Comparison of ENCODE assay signal across 28 cellular contexts in the genomic region with DNA sequence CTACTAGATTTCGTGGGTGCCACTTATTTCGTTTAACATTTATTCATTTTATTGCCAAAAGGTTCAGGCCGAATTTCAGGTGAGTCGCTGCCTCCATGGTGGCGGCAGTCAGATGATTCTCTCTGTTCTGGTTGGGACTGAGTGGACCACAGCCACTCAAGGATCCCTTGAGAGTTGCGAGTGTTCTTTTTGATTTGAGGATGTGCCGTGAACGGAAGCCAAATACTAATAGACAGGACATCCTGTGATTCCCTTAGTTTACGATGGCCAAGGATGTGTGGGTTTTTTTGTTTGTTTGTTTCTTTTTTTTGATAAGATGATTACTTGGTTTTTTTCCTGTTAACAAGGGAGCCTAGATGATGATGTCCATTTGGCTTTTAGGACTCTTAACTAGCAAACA.
"Had no signal": no experiment of that assay in that cellular context is flagged by ENCODE, and none has a peak within 500 bp of the region (broad histone marks: within the 10 kb centered on the region; RNA-seq: fewer than 3 reads in every experiment).

No MANE protein-coding gene starts in this region.

- DNase-seq: activated CD4-positive, alpha-beta memory T cell treated with anti-CD3 and anti-CD28 coated beads, Interleukin-2, amount 10 ng/mL, durations not matched to agents 7 days and 5 days; activated CD4-positive, alpha-beta T cell treated with anti-CD3 and anti-CD28 coated beads for 1 hour; activated CD4-positive, alpha-beta T cell treated with anti-CD3 and anti-CD28 coated beads for 4 hours; activated CD4-positive, alpha-beta T cell treated with anti-CD3 and anti-CD28 coated beads, Interleukin-2, amount 10 ng/mL, durations not matched to agents 7 days and 5 days; activated CD4-positive, alpha-beta T cell treated with anti-CD3 and anti-CD28 coated beads, Interleukin-2, amount 50 U/mL, for 4 hours; activated CD8-positive, alpha-beta memory T cell treated with anti-CD3 and anti-CD28 coated beads, Interleukin-2, amount 50 U/mL, for 48 hours; activated gamma-delta T cell; activated naive CD4-positive, alpha-beta T cell; activated naive CD4-positive, alpha-beta T cell treated with anti-CD3 and anti-CD28 coated beads, Interleukin-2, amount 10 ng/mL, durations not matched to agents 7 days and 5 days; activated naive CD8-positive, alpha-beta T cell treated with anti-CD3 and anti-CD28 coated beads, Interleukin-2, amount 10 ng/mL, durations not matched to agents 7 days and 5 days; activated T-cell treated with anti-CD3 and anti-CD28 coated beads for 4 hours; activated T-cell treated with anti-CD3 and anti-CD28 coated beads, Interleukin-2, amount 50 U/mL, for 24 hours; activated T-cell treated with anti-CD3 and anti-CD28 coated beads, Interleukin-2, amount 50 U/mL, for 72 hours; central memory CD4-positive, alpha-beta T cell; cerebellar nuclear complex; colonic mucosa; effector CD8-positive, alpha-beta T cell; foreskin fibroblast; glutamatergic neuron; SW 1271; T-helper 1 cell; T-helper 2 cell had no signal

- H3K4me3 ChIP-seq: ascending aorta, breast epithelium, cardiac muscle cell, colonic mucosa had no signal

- H3K36me3 ChIP-seq: ascending aorta, breast epithelium, cardiac muscle cell, colonic mucosa had no signal

- ATAC-seq: activated naive CD4-positive, alpha-beta T cell treated with anti-CD3 and anti-CD28 coated beads, Interleukin-2, amount 50 U/mL, for 72 hours; activated T-cell treated with anti-CD3 and anti-CD28 coated beads, Interleukin-2, amount 50 U/mL, for 72 hours; esophagus mucosa had no signal

- H3K4me1 ChIP-seq: breast epithelium, colonic mucosa had no signal

- H3K9me3 Mint-ChIP-seq: activated naive CD4-positive, alpha-beta T cell treated with anti-CD3 and anti-CD28 coated beads, Interleukin-2, amount 10 ng/mL, durations not matched to agents 7 days and 5 days; activated naive CD4-positive, alpha-beta T cell treated with anti-CD3 and anti-CD28 coated beads, Interleukin-2, amount 50 U/mL, for 72 hours; activated T-cell treated with anti-CD3 and anti-CD28 coated beads, Interleukin-2, amount 50 U/mL, for 24 hours; activated T-cell treated with anti-CD3 and anti-CD28 coated beads, Interleukin-2, amount 50 U/mL, for 72 hours had no signal

- H3K27me3 Mint-ChIP-seq: activated CD4-positive, alpha-beta memory T cell treated with anti-CD3 and anti-CD28 coated beads, Interleukin-2, amount 10 ng/mL, durations not matched to agents 7 days and 5 days; activated CD4-positive, alpha-beta T cell treated with anti-CD3 and anti-CD28 coated beads, Interleukin-2, amount 10 ng/mL, durations not matched to agents 7 days and 5 days; activated naive CD4-positive, alpha-beta T cell treated with anti-CD3 and anti-CD28 coated beads, Interleukin-2, amount 10 ng/mL, durations not matched to agents 7 days and 5 days; activated naive CD8-positive, alpha-beta T cell treated with anti-CD3 and anti-CD28 coated beads, Interleukin-2, amount 10 ng/mL, durations not matched to agents 7 days and 5 days; activated T-cell treated with anti-CD3 and anti-CD28 coated beads, Interleukin-2, amount 50 U/mL, for 24 hours; brain had no signal

- H3K27ac Mint-ChIP-seq: activated CD4-positive, alpha-beta memory T cell treated with anti-CD3 and anti-CD28 coated beads, Interleukin-2, amount 10 ng/mL, durations not matched to agents 7 days and 5 days; activated CD4-positive, alpha-beta T cell treated with anti-CD3 and anti-CD28 coated beads, Interleukin-2, amount 10 ng/mL, durations not matched to agents 7 days and 5 days; activated naive CD4-positive, alpha-beta T cell treated with anti-CD3 and anti-CD28 coated beads, Interleukin-2, amount 10 ng/mL, durations not matched to agents 7 days and 5 days; activated naive CD4-positive, alpha-beta T cell treated with anti-CD3 and anti-CD28 coated beads, Interleukin-2, amount 50 U/mL, for 72 hours; activated naive CD8-positive, alpha-beta T cell treated with anti-CD3 and anti-CD28 coated beads, Interleukin-2, amount 10 ng/mL, durations not matched to agents 7 days and 5 days; activated T-cell treated with anti-CD3 and anti-CD28 coated beads, Interleukin-2, amount 50 U/mL, for 24 hours; activated T-cell treated with anti-CD3 and anti-CD28 coated beads, Interleukin-2, amount 50 U/mL, for 72 hours; brain had no signal

- H3K27ac ChIP-seq: ascending aorta, breast epithelium, cardiac muscle cell, colonic mucosa had no signal

- H3K9me3 ChIP-seq: ascending aorta, breast epithelium, colonic mucosa had no signal

- H3K36me3 Mint-ChIP-seq: activated naive CD4-positive, alpha-beta T cell treated with anti-CD3 and anti-CD28 coated beads, Interleukin-2, amount 50 U/mL, for 72 hours had no signal

- H3K4me3 Mint-ChIP-seq: activated CD4-positive, alpha-beta memory T cell treated with anti-CD3 and anti-CD28 coated beads, Interleukin-2, amount 10 ng/mL, durations not matched to agents 7 days and 5 days; activated CD4-positive, alpha-beta T cell treated with anti-CD3 and anti-CD28 coated beads, Interleukin-2, amount 10 ng/mL, durations not matched to agents 7 days and 5 days; activated naive CD4-positive, alpha-beta T cell treated with anti-CD3 and anti-CD28 coated beads, Interleukin-2, amount 10 ng/mL, durations not matched to agents 7 days and 5 days; activated naive CD8-positive, alpha-beta T cell treated with anti-CD3 and anti-CD28 coated beads, Interleukin-2, amount 10 ng/mL, durations not matched to agents 7 days and 5 days; activated T-cell treated with anti-CD3 and anti-CD28 coated beads, Interleukin-2, amount 50 U/mL, for 24 hours; activated T-cell treated with anti-CD3 and anti-CD28 coated beads, Interleukin-2, amount 50 U/mL, for 72 hours; brain had no signal

- H3K27me3 ChIP-seq: ascending aorta, breast epithelium, cardiac muscle cell, colonic mucosa had no signal
